23 cellular contexts compared by ENCODE assay signal in the genomic region with DNA sequence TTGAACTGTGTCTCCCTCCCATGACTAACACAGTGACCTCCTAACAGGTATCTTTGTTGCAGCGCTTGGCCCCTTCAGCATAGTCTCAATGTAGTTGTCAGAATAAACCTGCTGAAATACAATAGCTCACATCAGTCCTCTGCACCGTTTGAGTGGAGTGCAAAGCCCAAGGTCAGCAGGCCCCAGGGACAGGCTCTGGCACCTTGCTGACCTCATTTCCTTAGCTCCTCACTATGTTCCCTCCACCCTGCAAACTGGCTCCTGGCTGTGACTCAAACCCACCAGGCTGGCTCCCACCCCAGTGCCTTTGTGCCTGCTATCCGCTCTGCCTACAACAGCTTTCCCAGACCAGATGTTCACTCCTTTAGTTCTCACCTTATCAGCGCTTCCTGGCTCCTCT.
"Had no signal": no experiment of that assay in that cellular context is flagged by ENCODE, and none has a peak within 500 bp of the region (broad histone marks: within the 10 kb centered on the region; RNA-seq: fewer than 3 reads in every experiment).

No MANE protein-coding gene starts in this region.

- ATAC-seq: activated T-cell treated with anti-CD3 and anti-CD28 coated beads, Interleukin-2, amount 50 U/mL, for 4 hours; left ventricle myocardium superior; sciatic nerve; stimulated activated effector memory CD8-positive, alpha-beta T cell treated with anti-CD3 and anti-CD28 coated beads, Interleukin-12 subunit alpha, Interleukin-12 subunit beta, amount 100 ng/mL, for 72 hours had no signal

- H2AFZ ChIP-seq: parathyroid adenoma had no signal

- H3K27ac ChIP-seq: cardiac muscle cell, parathyroid adenoma, stomach, suprapubic skin, tibial nerve had no signal

- H3K4me3 ChIP-seq: cardiac muscle cell, stomach, suprapubic skin, tibial nerve had no signal

- H3K36me3 ChIP-seq: cardiac muscle cell, stomach, suprapubic skin, tibial nerve had no signal

- H3K4me1 Mint-ChIP-seq: activated naive CD8-positive, alpha-beta T cell treated with anti-CD3 and anti-CD28 coated beads for 36 hours; immature natural killer cell; stimulated activated effector memory CD8-positive, alpha-beta T cell treated with anti-CD3 and anti-CD28 coated beads, Interleukin-12 subunit alpha, Interleukin-12 subunit beta, amount 100 ng/mL, for 72 hours had no signal

- H3K4me1 ChIP-seq: parathyroid adenoma, stomach, suprapubic skin, tibial nerve had no signal

- H3K27me3 ChIP-seq: cardiac muscle cell, stomach, suprapubic skin, tibial nerve had no signal

- H3K27ac Mint-ChIP-seq: activated naive CD8-positive, alpha-beta T cell treated with anti-CD3 and anti-CD28 coated beads for 36 hours; immature natural killer cell; stimulated activated effector memory CD8-positive, alpha-beta T cell treated with anti-CD3 and anti-CD28 coated beads, Interleukin-12 subunit alpha, Interleukin-12 subunit beta, amount 100 ng/mL, for 72 hours; T-helper 1 cell treated with Interleukin-12 subunit alpha and Interleukin-12 subunit beta and Interleukin-4 antibody, amounts not matched to agents 30 μg/mL and 1 μg/mL, for 36 hours had no signal

- DNase-seq: activated CD4-positive, alpha-beta T cell treated with anti-CD3 and anti-CD28 coated beads for 4 hours; activated CD4-positive, alpha-beta T cell treated with anti-CD3 and anti-CD28 coated beads, Interleukin-2, amount 50 U/mL, for 48 hours; activated CD4-positive, CD25-positive, alpha-beta regulatory T cell; activated CD8-positive, alpha-beta memory T cell treated with anti-CD3 and anti-CD28 coated beads, Interleukin-2, amount 50 U/mL, for 48 hours; activated naive CD4-positive, alpha-beta T cell treated with Interleukin-2 at 50 U/mL for 16 hours; activated naive CD8-positive, alpha-beta T cell treated with anti-CD3 and anti-CD28 coated beads for 36 hours; activated T-cell treated with anti-CD3 and anti-CD28 coated beads, Interleukin-2, amount 50 U/mL, for 4 hours; cortex of kidney; foreskin fibroblast; immature natural killer cell; left ventricle myocardium superior; nucleus accumbens; small intestine; stimulated activated CD4-positive, alpha-beta T cell treated with anti-CD3 and anti-CD28 coated beads, Interleukin-2, amount 100 ng/mL, for 24 hours; stomach; T1000 had no signal

- H3K36me3 Mint-ChIP-seq: activated naive CD8-positive, alpha-beta T cell treated with anti-CD3 and anti-CD28 coated beads for 36 hours; immature natural killer cell; stimulated activated effector memory CD8-positive, alpha-beta T cell treated with anti-CD3 and anti-CD28 coated beads, Interleukin-12 subunit alpha, Interleukin-12 subunit beta, amount 100 ng/mL, for 72 hours had no signal

- H3K9me3 Mint-ChIP-seq: activated naive CD8-positive, alpha-beta T cell treated with anti-CD3 and anti-CD28 coated beads for 36 hours had no signal

- H3K9ac ChIP-seq: parathyroid adenoma had no signal

- H3K9me3 ChIP-seq: suprapubic skin had no signal

- H3K4me3 Mint-ChIP-seq: activated naive CD8-positive, alpha-beta T cell treated with anti-CD3 and anti-CD28 coated beads for 36 hours; activated T-cell treated with anti-CD3 and anti-CD28 coated beads, Interleukin-2, amount 50 U/mL, for 4 hours; immature natural killer cell; stimulated activated effector memory CD8-positive, alpha-beta T cell treated with anti-CD3 and anti-CD28 coated beads, Interleukin-12 subunit alpha, Interleukin-12 subunit beta, amount 100 ng/mL, for 72 hours; T-helper 1 cell treated with Interleukin-12 subunit alpha and Interleukin-12 subunit beta and Interleukin-4 antibody, amounts not matched to agents 30 μg/mL and 1 μg/mL, for 36 hours had no signal

- H3K79me2 ChIP-seq: parathyroid adenoma had no signal

- H3K27me3 Mint-ChIP-seq: activated naive CD8-positive, alpha-beta T cell treated with anti-CD3 and anti-CD28 coated beads for 36 hours had no signal
